In the genomic region with DNA sequence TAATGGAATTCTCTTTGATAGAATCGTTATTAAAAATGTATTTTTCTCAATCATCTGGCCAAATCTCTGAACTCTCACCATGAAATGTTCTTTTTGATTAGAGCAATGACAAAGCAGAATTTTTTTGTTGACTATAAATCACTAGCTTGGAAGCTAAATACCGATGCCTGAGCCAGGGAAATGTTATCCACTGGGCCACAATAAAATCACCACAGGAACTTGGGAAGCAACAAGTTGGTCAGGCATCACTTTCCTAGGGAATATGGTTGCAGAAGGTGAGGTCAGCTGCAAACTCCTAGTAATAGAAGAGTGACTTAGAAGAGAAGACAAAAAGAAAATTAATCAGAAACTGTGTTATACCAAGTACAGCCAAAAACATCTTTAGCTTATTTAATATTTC, we compare ENCODE assay signal across 21 cellular contexts.
DNase-seq lines count a peak whose midpoint lies in the region; ATAC-seq, FAIRE-seq and TF ChIP-seq lines count a peak whose summit lies in the region.
"Had no signal": no experiment of that assay in that cellular context is flagged by ENCODE, and none has a peak within 500 bp of the region (broad histone marks: within the 10 kb centered on the region; RNA-seq: fewer than 3 reads in every experiment).

No MANE protein-coding gene starts in this region.

- H4K20me1 ChIP-seq in astrocyte (ENCODE audit: insufficient read depth, low read length): no peaks in the 10 kb centered on the region
- H4K20me1 ChIP-seq: BLaER1 had no signal

- H3K36me3 ChIP-seq in astrocyte (ENCODE audit: insufficient read depth, low read length) (no peaks in the 10 kb centered on the region), upper lobe of right lung (no peaks in the 10 kb centered on the region)
- H3K36me3 ChIP-seq: BLaER1 had no signal

- no peaks in the 10 kb centered on the region for H3K36me3 Mint-ChIP-seq in astrocyte (ENCODE audit: low read depth, unreplicated experiment)
- H3K36me3 Mint-ChIP-seq: CD4-positive, CD25-positive, alpha-beta regulatory T cell; CD8-positive, alpha-beta T cell had no signal

- TF ChIP-seq CTCF in A549 (IDR thresholded peaks at IDR 0.05) (no peak), astrocyte (IDR thresholded peaks at IDR 0.05; ENCODE audit: insufficient read depth, low read depth, low read length) (no peak), upper lobe of right lung (IDR thresholded peaks at IDR 0.05) (no peak)

- intact Hi-C loops in upper lobe of right lung (cut with DNase I) (no loop called here), left colon (cut with DNase I, micrococcal nuclease) (no loop called here)

- ATAC-seq in A549: no peak
- no peak for ATAC-seq in upper lobe of right lung
- ATAC-seq in left colon: no peak
- ATAC-seq: CD8-positive, alpha-beta T cell; GM12878; GM23338 had no signal

- H3K4me2 ChIP-seq in A549 (no peak overlapping the region), astrocyte (ENCODE audit: low read length) (no peak overlapping the region)
- H3K4me2 ChIP-seq: BLaER1, GM23338 had no signal

- CTCF ChIA-PET in A549 (lab: Yijun Ruan, JAX): no interaction called here

- H3K27me3 ChIP-seq in astrocyte (ENCODE audit: insufficient read depth, low read length) (no peaks in the 10 kb centered on the region), upper lobe of right lung (no peaks in the 10 kb centered on the region)

- H3K9ac ChIP-seq in astrocyte (ENCODE audit: low read length): no peak overlapping the region
- H3K9ac ChIP-seq: BLaER1 had no signal

- H3K9me3 ChIP-seq in A549: no peaks in the 10 kb centered on the region
- no peaks in the 10 kb centered on the region for H3K9me3 ChIP-seq in astrocyte (ENCODE audit: insufficient read depth, low read depth, low read length)
- H3K9me3 ChIP-seq in upper lobe of right lung: no peaks in the 10 kb centered on the region
- H3K9me3 ChIP-seq: BLaER1, Caco-2 had no signal

- H3K27ac ChIP-seq in A549: no peak overlapping the region
- no peak overlapping the region for H3K27ac ChIP-seq in astrocyte (ENCODE audit: low read depth, low read length)
- H3K27ac ChIP-seq in upper lobe of right lung: no peak overlapping the region
- H3K27ac ChIP-seq: BLaER1, C4-2B had no signal

- TF ChIP-seq EP300 in A549 (IDR thresholded peaks at IDR 0.05): no peak

- 2% methylated on average over 2 of the region's 2 CpGs for WGBS in A549 (ENCODE audit: missing lambda C conversion rate)

- H3K27ac Mint-ChIP-seq in astrocyte (ENCODE audit: unreplicated experiment): no peak overlapping the region
- H3K27ac Mint-ChIP-seq: B cell; CD4-positive, CD25-positive, alpha-beta regulatory T cell; CD8-positive, alpha-beta T cell; GM23338 had no signal

- H3K4me1 ChIP-seq in A549 (no peaks in the 10 kb centered on the region), astrocyte (ENCODE audit: insufficient read depth, low read length) (no peaks in the 10 kb centered on the region), upper lobe of right lung (no peaks in the 10 kb centered on the region)
- H3K4me1 ChIP-seq: BLaER1, Caco-2 had no signal

- no peak overlapping the region for H2AFZ ChIP-seq in astrocyte (ENCODE audit: low read depth, low read length)
- H2AFZ ChIP-seq: GM23338 had no signal

- TF ChIP-seq RAD21 in A549 (conservative IDR thresholded peaks at IDR 0.05 in 1 of 2, IDR thresholded peaks at IDR 0.05 in 1 of 2): no peak

- FAIRE-seq in A549 (lab: Jason Lieb, UNC) (peak; percentile 46), astrocyte (lab: Jason Lieb, UNC) (peak; percentile 13)
- FAIRE-seq: GM12878, H54 had no signal

- H3K79me2 ChIP-seq in astrocyte (ENCODE audit: insufficient read depth, low read length): no peaks in the 10 kb centered on the region

- H3K9me3 Mint-ChIP-seq in astrocyte (ENCODE audit: unreplicated experiment): no peaks in the 10 kb centered on the region
- H3K9me3 Mint-ChIP-seq: CD8-positive, alpha-beta T cell; GM23338 had no signal

- no peak for DNase-seq in A549 (ENCODE audit: low read depth in 1 of 2, low spot score in 1 of 2)
- no peak for DNase-seq in astrocyte (ENCODE audit: low read depth)
- peak; percentile 5 for DNase-seq in renal cortical epithelial cell (ENCODE audit: low read depth)
- DNase-seq in upper lobe of right lung: no peak
- no peak for DNase-seq in NCI-H1694 treated with DMSO at 0.1 percent for 48 hours (lab: John Stamatoyannopoulos, UW)
- DNase-seq in left colon: no peak
- DNase-seq: 8988T; Caco-2; CD4-positive, CD25-positive, alpha-beta regulatory T cell; CD8-positive, alpha-beta T cell; DMS 273 treated with DMSO at 0.1 percent for 48 hours; DMS79; EL; GDM1; HCEC 1CT had no signal

- H3K4me3 ChIP-seq in A549: no peak overlapping the region
- H3K4me3 ChIP-seq in astrocyte (ENCODE audit: insufficient read depth, low read depth, low read length): no peak overlapping the region
- H3K4me3 ChIP-seq in upper lobe of right lung: no peak overlapping the region
- H3K4me3 ChIP-seq: BLaER1, GM12878, GM23338 had no signal

- POLR2A ChIA-PET in A549 (lab: Yijun Ruan, JAX): no interaction called here

- no peaks in the 10 kb centered on the region for H3K27me3 Mint-ChIP-seq in astrocyte (ENCODE audit: low read depth, unreplicated experiment)
- H3K27me3 Mint-ChIP-seq: B cell; CD4-positive, CD25-positive, alpha-beta regulatory T cell had no signal

- no peak for TF ChIP-seq POLR2A in A549 (IDR thresholded peaks at IDR 0.05; ENCODE audit: low read length)

- H3K4me1 Mint-ChIP-seq in astrocyte (ENCODE audit: low read depth, unreplicated experiment): no peaks in the 10 kb centered on the region
- H3K4me1 Mint-ChIP-seq: B cell; CD4-positive, CD25-positive, alpha-beta regulatory T cell; GM23338 had no signal

- no peak overlapping the region for H3K4me3 Mint-ChIP-seq in astrocyte (ENCODE audit: unreplicated experiment)
- H3K4me3 Mint-ChIP-seq: B cell; CD4-positive, CD25-positive, alpha-beta regulatory T cell; CD8-positive, alpha-beta T cell; GM23338 had no signal

TF ChIP-seq in A549, 52 proteins besides CTCF, POLR2A, EP300 and RAD21:
- no peak for TF ChIP-seq NFE2L2 (conservative IDR thresholded peaks at IDR 0.05; ENCODE audit: low read length)
- no peak for TF ChIP-seq CEBPB (IDR thresholded peaks at IDR 0.05)
- TF ChIP-seq EHMT2 (IDR thresholded peaks at IDR 0.05; ENCODE audit: low read depth): no peak
- TF ChIP-seq HDAC2 (IDR thresholded peaks at IDR 0.05): no peak
- no peak for TF ChIP-seq ESRRA (IDR thresholded peaks at IDR 0.05; ENCODE audit: borderline replicate concordance, low read length)
- TF ChIP-seq RNF2 (IDR thresholded peaks at IDR 0.05; ENCODE audit: borderline replicate concordance, low read depth): no peak
- TF ChIP-seq POLR2AphosphoS2 (conservative IDR thresholded peaks at IDR 0.05; ENCODE audit: low read length): no peak
- TF ChIP-seq RCOR1 (IDR thresholded peaks at IDR 0.05; ENCODE audit: low read depth, low read length): no peak
TF ChIP-seq in A549: peak in this region for 0.
